ENCODE assay signal across 18 cellular contexts in the genomic region with DNA sequence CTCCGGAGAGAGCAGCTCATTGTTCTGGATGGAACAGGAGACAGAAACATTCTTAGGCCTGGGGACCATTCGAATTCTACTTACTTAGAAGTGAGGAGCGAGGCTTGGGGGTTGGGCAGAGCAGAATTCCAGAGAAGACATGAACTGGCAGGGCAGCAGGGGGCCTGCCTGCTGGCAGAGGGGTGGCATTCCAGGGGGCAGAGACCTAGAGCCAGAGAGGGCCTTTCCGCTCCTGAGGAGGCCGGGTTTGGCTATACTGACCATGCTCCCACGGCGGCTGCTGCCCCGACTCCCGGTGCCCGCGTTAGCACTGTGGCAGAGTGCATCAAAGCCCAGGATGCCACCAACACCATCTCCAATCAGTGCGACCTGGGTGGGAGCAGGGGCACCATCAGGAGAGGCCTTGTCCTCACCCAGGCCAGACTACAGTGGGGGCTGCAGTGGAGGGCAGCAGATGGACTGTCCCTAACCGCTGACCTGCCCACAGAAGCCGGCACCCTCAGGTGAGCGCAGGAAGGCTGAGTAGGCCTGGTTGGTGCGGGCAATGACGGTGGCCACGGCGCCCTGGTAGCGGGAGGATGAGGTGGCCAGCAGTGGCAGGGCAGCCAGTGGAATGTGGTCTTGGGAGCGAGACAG. TPM values are rescaled to one million over a fixed set of nuclear protein-coding genes. Genes with fewer than 3 reads are reported as not detected.
DNase-seq lines count a peak whose midpoint lies in the region; ATAC-seq and TF ChIP-seq lines count a peak whose summit lies in the region.
"Had no signal": no experiment of that assay in that cellular context is flagged by ENCODE, and none has a peak within 500 bp of the region (broad histone marks: within the 10 kb centered on the region; RNA-seq: fewer than 3 reads in every experiment).

No MANE protein-coding gene starts in this region.

- H3K36me3 ChIP-seq in heart right ventricle (peaks cover 0 to 97% (median 36%) of the 10 kb centered on the region in 9 donors), osteoblast (ENCODE audit: insufficient read depth, low read length) (peaks cover 8% of the 10 kb centered on the region), esophagus squamous epithelium (peaks cover 14 to 99% (median 21%) of the 10 kb centered on the region in 3 donors)

- no peak overlapping the region for H3K4me3 ChIP-seq in heart right ventricle
- H3K4me3 ChIP-seq in osteoblast (ENCODE audit: insufficient read depth, low read length), result no peak overlapping the region
- no peak overlapping the region for H3K4me3 ChIP-seq in esophagus squamous epithelium
- H3K4me3 ChIP-seq: GM12878, GM23248 had no signal

- 95 to 97% methylated on average over 21 of the region's 21 CpGs for WGBS in heart right ventricle, 2 donors
- WGBS in esophagus squamous epithelium, 2 donors, result 88 to 97% methylated on average over 5 to 12 of the region's 21 CpGs

- CTCF ChIA-PET in RWPE1 (lab: Yijun Ruan, JAX), result no interaction called here

- intact Hi-C loops in heart right ventricle (cut with DNase I) (no loop called here), left ventricle myocardium superior (cut with micrococcal nuclease) (no loop called here), esophagus squamous epithelium (cut with DNase I) (no loop called here)

- no peaks in the 10 kb centered on the region for H3K79me2 ChIP-seq in osteoblast (ENCODE audit: insufficient read depth, low read length)

- POLR2A ChIA-PET in RWPE1 (lab: Yijun Ruan, JAX; ENCODE audit: low non-redundant PET), result no interaction called here

- H4K20me1 ChIP-seq in osteoblast (ENCODE audit: insufficient read depth, low read length), result peaks cover 5% of the 10 kb centered on the region

- ATAC-seq in heart right ventricle (peak in 1 of 8 donors; percentile 3), left ventricle myocardium superior (no peak)
- ATAC-seq: CD8-positive, alpha-beta T cell; GM12878 had no signal

- H3K9me3 ChIP-seq in heart right ventricle (no peaks in the 10 kb centered on the region), osteoblast (ENCODE audit: low read depth, low read length) (no peaks in the 10 kb centered on the region), esophagus squamous epithelium (no peaks in the 10 kb centered on the region)

- no peak for TF ChIP-seq POLR2A in esophagus squamous epithelium (IDR thresholded peaks at IDR 0.05)

- DNase-seq in heart right ventricle, result no peak
- DNase-seq in left ventricle myocardium superior, result no peak
- peak; percentile 22 for DNase-seq in D341Med (ENCODE audit: low spot score)
- DNase-seq in RWPE1 (ENCODE audit: low spot score), result no peak
- DNase-seq in osteoblast (ENCODE audit: insufficient read length, low spot score, missing footprints), result peak; percentile 69
- DNase-seq in NCI-H446 (lab: John Stamatoyannopoulos, UW), result no peak
- no peak for DNase-seq in COR-L47 (lab: John Stamatoyannopoulos, UW)
- no peak for DNase-seq in esophagus squamous epithelium (lab: John Stamatoyannopoulos, UW)
- DNase-seq: CD8-positive, alpha-beta T cell; DMS79; GM23248 had no signal

- H3K27ac ChIP-seq in heart right ventricle (peak overlapping the region in 8 of 10 donors; percentile 24 to 77 (median 71)), RWPE1 (peak overlapping the region; percentile 28), osteoblast (ENCODE audit: low read depth, low read length) (no peak overlapping the region), esophagus squamous epithelium (no peak overlapping the region)
- H3K27ac ChIP-seq: GM23248 had no signal

- TF ChIP-seq CTCF in heart right ventricle (IDR thresholded peaks at IDR 0.05), result no peak
- no peak for TF ChIP-seq CTCF in RWPE1 (conservative IDR thresholded peaks at IDR 0.05; ENCODE audit: low read depth)
- no peak for TF ChIP-seq CTCF in osteoblast (IDR thresholded peaks at IDR 0.05; ENCODE audit: extremely low read depth, low read depth, low read length)
- no peak for TF ChIP-seq CTCF in esophagus squamous epithelium (IDR thresholded peaks at IDR 0.05)

- H3K27me3 ChIP-seq in heart right ventricle (no peaks in the 10 kb centered on the region), osteoblast (ENCODE audit: insufficient read depth, low read length) (no peaks in the 10 kb centered on the region), esophagus squamous epithelium (peaks cover 0 to 12% (median 0%) of the 10 kb centered on the region in 4 donors)

- H2AFZ ChIP-seq in osteoblast (ENCODE audit: low read length), result no peak overlapping the region
- H2AFZ ChIP-seq: GM23248 had no signal

- H3K4me2 ChIP-seq in osteoblast (ENCODE audit: insufficient read depth, low read length), result no peak overlapping the region

- H3K4me1 ChIP-seq in heart right ventricle, result peaks cover 0 to 13% (median 5%) of the 10 kb centered on the region in 9 donors
- no peaks in the 10 kb centered on the region for H3K4me1 ChIP-seq in osteoblast (ENCODE audit: insufficient read depth, low read length)
- H3K4me1 ChIP-seq in esophagus squamous epithelium, result no peaks in the 10 kb centered on the region

RNA-seq across cellular contexts. Expression of a gene that starts 7.4 kb away (rescaled TPM):
- 10 to 100 TPM; 21.3 to 68.9 (median 28.8) TPM for total RNA-seq in heart right ventricle
- 10 to 100 TPM; 24.9 to 40.1 TPM for polyA plus RNA-seq in heart right ventricle
- 45.5 TPM for total RNA-seq in left ventricle myocardium superior
- total RNA-seq in osteoblast, result 13.3 and 14.1 TPM in 2 replicates
- total RNA-seq in esophagus squamous epithelium, result 10 to 100 TPM; 24.5 to 35.9 (median 28.7) TPM

RNA-seq across cellular contexts. Expression of a gene that starts 10.2 kb away (rescaled TPM):
- total RNA-seq in heart right ventricle (10 to 100 TPM; 29.3 to 94.1 (median 53.4) TPM), left ventricle myocardium superior (55.0 TPM), osteoblast (6.2 and 10.3 TPM in 2 replicates), esophagus squamous epithelium (10 to 100 TPM; 32.0 to 55.2 (median 38.1) TPM)
- 100 to 1,000 TPM in 1 of 2 donors, 10 to 100 TPM in 1; 80.0 to 602 TPM for polyA plus RNA-seq in heart right ventricle

RNA-seq across cellular contexts. Expression of a gene that starts 14.9 kb away (rescaled TPM):
- total RNA-seq in heart right ventricle, result 10 to 100 TPM; 37.5 to 63.0 (median 49.8) TPM
- polyA plus RNA-seq in heart right ventricle, result 100 to 1,000 TPM in 1 of 2 donors, 10 to 100 TPM in 1; 74.8 to 104 TPM
- 51.3 TPM for total RNA-seq in left ventricle myocardium superior
- total RNA-seq in osteoblast, result 64.2 and 71.3 TPM in 2 replicates
- total RNA-seq in esophagus squamous epithelium, result 10 to 100 TPM; 16.8 to 63.3 (median 28.3) TPM

RNA-seq across cellular contexts. Expression of a gene that starts 25.5 kb away (rescaled TPM):
- not detected for total RNA-seq in heart right ventricle
- not detected for polyA plus RNA-seq in heart right ventricle
- not detected for total RNA-seq in left ventricle myocardium superior
- total RNA-seq in osteoblast, result not detected in 2 replicates
- not detected for total RNA-seq in esophagus squamous epithelium
- total RNA-seq: A673; CD8-positive, alpha-beta T cell; G401; GM12878; GM23248; HT1080 had no signal
- polyA plus RNA-seq: BJ, CD14-positive monocyte, GM12878, GM23248, IgD-negative memory B cell had no signal

RNA-seq across cellular contexts. Expression of a gene that starts 28.7 kb away (rescaled TPM):
- total RNA-seq in heart right ventricle, result 100 to 1,000 TPM in 1 of 10 donors, 10 to 100 TPM in 9; 69.8 to 104 (median 81.2) TPM
- polyA plus RNA-seq in heart right ventricle, result 10 to 100 TPM; 78.0 to 94.4 TPM
- total RNA-seq in left ventricle myocardium superior, result 91.5 TPM
- total RNA-seq in osteoblast, result 15.6 and 29.3 TPM in 2 replicates
- total RNA-seq in esophagus squamous epithelium, result 100 to 1,000 TPM; 109 to 205 (median 145) TPM

Comparison
In these comparisons a context has a peak if more than half of its experiments do, and no peak if none do; other contexts are left out.
1. DNase-seq: peak in D341Med (single experiment) and osteoblast (single experiment); none in heart right ventricle (0 of 2), left ventricle myocardium superior (single experiment), RWPE1 (single experiment), NCI-H446 (0 of 2), COR-L47 (single experiment) and esophagus squamous epithelium (single experiment).
2. H3K27ac ChIP-seq: peak in heart right ventricle (8 of 10) and RWPE1 (single experiment); none in osteoblast (single experiment) and esophagus squamous epithelium (0 of 4).